In genomic region chr9:136665111-136665703, GRCh38 we compare ENCODE assay signal across 8 cellular contexts. TPM values are rescaled to one million over a fixed set of nuclear protein-coding genes. Genes with fewer than 3 reads are reported as not detected.
A peak's percentile ranks its signal among the peaks of the same experiment; 100 is the strongest.
DNase-seq lines count a peak whose midpoint lies in the region; ATAC-seq and TF ChIP-seq lines count a peak whose summit lies in the region.

No MANE protein-coding gene starts in this region.

- CTCF ChIA-PET in activated CD8-positive, alpha-beta T cell treated with anti-CD3 and anti-CD28 coated beads, Interleukin-2, amount 10 ng/mL, durations not matched to agents 7 days and 5 days (lab: Charles Lee) = interaction anchor here (1.5 kb wide), 1 partner anchor 180 kb away, joined by 3 read pairs; no protein-coding TSS in a partner anchor

- peak; percentile 38 for DNase-seq in activated CD8-positive, alpha-beta T cell treated with anti-CD3 and anti-CD28 coated beads, Interleukin-2, amount 10 ng/mL, durations not matched to agents 7 days and 5 days
- DNase-seq in heart right ventricle (no peak), SK-N-DZ (ENCODE audit: low spot score) (no peak), mucosa of gallbladder (ENCODE audit: low spot score) (no peak), DMS114 treated with DMSO at 0.1 percent for 48 hours (lab: John Stamatoyannopoulos, UW; ENCODE audit: unreplicated experiment) (no peak)

- peak overlapping the region; percentile 78 for H3K4me2 ChIP-seq in skeletal muscle satellite cell (ENCODE audit: low read length)

- no peaks in the 10 kb centered on the region for H3K36me3 Mint-ChIP-seq in activated CD8-positive, alpha-beta T cell treated with anti-CD3 and anti-CD28 coated beads, Interleukin-2, amount 10 ng/mL, durations not matched to agents 7 days and 5 days (ENCODE audit: low read depth)

- peaks cover 8% of the 10 kb centered on the region for H3K4me1 Mint-ChIP-seq in activated CD8-positive, alpha-beta T cell treated with anti-CD3 and anti-CD28 coated beads, Interleukin-2, amount 10 ng/mL, durations not matched to agents 7 days and 5 days (ENCODE audit: low read depth)

- peak overlapping the region; percentile 66 for H3K4me3 Mint-ChIP-seq in activated CD8-positive, alpha-beta T cell treated with anti-CD3 and anti-CD28 coated beads, Interleukin-2, amount 10 ng/mL, durations not matched to agents 7 days and 5 days

- peak overlapping the region; percentile 74 for H3K4me3 ChIP-seq in ACC112 (ENCODE audit: low read depth, low read length)
- no peak overlapping the region for H3K4me3 ChIP-seq in GM12875 (ENCODE audit: low read depth, low read length)
- H3K4me3 ChIP-seq in heart right ventricle = peak overlapping the region; percentile 57 to 83 (median 76)
- peak overlapping the region; percentile 59 for H3K4me3 ChIP-seq in skeletal muscle satellite cell (ENCODE audit: low read length)

- H3K27ac ChIP-seq in ACC112 (ENCODE audit: low read depth, low read length) (no peak overlapping the region), heart right ventricle (peak overlapping the region; percentile 92 to 99 (median 96))

- H3K9ac ChIP-seq in skeletal muscle satellite cell (ENCODE audit: low read depth, low read length) = no peak overlapping the region

- TF ChIP-seq CTCF in GM12875 (IDR thresholded peaks at IDR 0.05; ENCODE audit: borderline replicate concordance, insufficient read depth, low read depth, low read length) (0 out of 2 replicates have a peak, but pooled peaks have one; percentile 21), heart right ventricle (IDR thresholded peaks at IDR 0.05) (peak in 7 of 9 donors; percentile 9 to 45 (median 34))

- no peaks in the 10 kb centered on the region for H3K36me3 ChIP-seq in ACC112 (ENCODE audit: insufficient read depth, low read length)
- peaks cover 0 to 65% (median 27%) of the 10 kb centered on the region in 9 donors for H3K36me3 ChIP-seq in heart right ventricle
- H3K36me3 ChIP-seq in skeletal muscle satellite cell (ENCODE audit: insufficient read depth, low read length) = no peaks in the 10 kb centered on the region

- peaks cover 7% of the 10 kb centered on the region for H3K27me3 Mint-ChIP-seq in activated CD8-positive, alpha-beta T cell treated with anti-CD3 and anti-CD28 coated beads, Interleukin-2, amount 10 ng/mL, durations not matched to agents 7 days and 5 days (ENCODE audit: low read depth)

- WGBS in heart right ventricle, 2 donors = 7 to 12% methylated on average over 35 to 49 of the region's 49 CpGs

- intact Hi-C loops in heart right ventricle (cut with DNase I) = no loop called here

- peak; percentile 55 for ATAC-seq in activated CD8-positive, alpha-beta T cell treated with anti-CD3 and anti-CD28 coated beads, Interleukin-2, amount 10 ng/mL, durations not matched to agents 7 days and 5 days
- ATAC-seq in heart right ventricle = no peak

- H3K27ac Mint-ChIP-seq in activated CD8-positive, alpha-beta T cell treated with anti-CD3 and anti-CD28 coated beads, Interleukin-2, amount 10 ng/mL, durations not matched to agents 7 days and 5 days = no peak overlapping the region

- H2AFZ ChIP-seq in ACC112 (ENCODE audit: low read length, unreplicated experiment) = no peak overlapping the region

- H3K27me3 ChIP-seq in ACC112 (ENCODE audit: insufficient read depth, low read length) (no peaks in the 10 kb centered on the region), heart right ventricle (peaks cover 0 to 88% (median 0%) of the 10 kb centered on the region in 7 donors), skeletal muscle satellite cell (ENCODE audit: control insufficient read depth, insufficient read depth, low read length) (peaks cover 4% of the 10 kb centered on the region)

- H3K9me3 ChIP-seq in heart right ventricle (no peaks in the 10 kb centered on the region), skeletal muscle satellite cell (replicated peaks; ENCODE audit: low read length) (no peaks in the 10 kb centered on the region)

- POLR2A ChIA-PET in activated CD8-positive, alpha-beta T cell treated with anti-CD3 and anti-CD28 coated beads, Interleukin-2, amount 10 ng/mL, durations not matched to agents 7 days and 5 days (lab: Charles Lee) = interaction anchor here (0.9 to 1.6 kb wide), 2 partner anchors 63 to 126 kb away, joined by 3 read pairs; no protein-coding TSS in a partner anchor

- H3K4me1 ChIP-seq in ACC112 (ENCODE audit: control insufficient read depth, insufficient read depth, low read length, unreplicated experiment) (no peaks in the 10 kb centered on the region), heart right ventricle (peaks cover 0 to 27% (median 5%) of the 10 kb centered on the region in 9 donors), skeletal muscle satellite cell (ENCODE audit: control insufficient read depth, insufficient read depth, low read length) (peaks cover 4% of the 10 kb centered on the region)

- no peaks in the 10 kb centered on the region for H3K79me2 ChIP-seq in ACC112 (ENCODE audit: control insufficient read depth, insufficient read depth, low read length, unreplicated experiment)

- H3K9me3 Mint-ChIP-seq in activated CD8-positive, alpha-beta T cell treated with anti-CD3 and anti-CD28 coated beads, Interleukin-2, amount 10 ng/mL, durations not matched to agents 7 days and 5 days (ENCODE audit: insufficient read depth) = no peaks in the 10 kb centered on the region

RNA-seq across cellular contexts. Expression of gene EGFL7, which starts 2.5 kb away (rescaled TPM):
- total RNA-seq in activated CD8-positive, alpha-beta T cell treated with anti-CD3 and anti-CD28 coated beads, Interleukin-2, amount 10 ng/mL, durations not matched to agents 7 days and 5 days = 1 to 10 TPM; 1.9 TPM
- 100 to 1,000 TPM in 5 of 10 donors, 10 to 100 TPM in 5; 68.6 to 115 (median 99.6) TPM for total RNA-seq in heart right ventricle
- 100 to 1,000 TPM; 160 to 377 TPM for polyA plus RNA-seq in heart right ventricle
- total RNA-seq in skeletal muscle satellite cell (2012; rRNA removed) = 5.7 and 9.4 TPM in 2 replicates
- polyA plus RNA-seq in SK-N-DZ (2014; cell fraction: cytosol; rRNA removed) = 0.73 TPM in 1 of 2 replicates, not detected in the other
- 6.2 TPM in 1 of 2 replicates, not detected in the other for polyA plus RNA-seq in SK-N-DZ (2014; cell fraction: nucleus; rRNA removed)
- 62.2 TPM for total RNA-seq in mucosa of gallbladder

RNA-seq across cellular contexts. Expression of gene AGPAT2, which starts 22.1 kb away (rescaled TPM):
- 10 to 100 TPM; 32.7 to 33.7 TPM for total RNA-seq in activated CD8-positive, alpha-beta T cell treated with anti-CD3 and anti-CD28 coated beads, Interleukin-2, amount 10 ng/mL, durations not matched to agents 7 days and 5 days
- total RNA-seq in heart right ventricle (10 to 100 TPM; 48.1 to 83.3 (median 58.4) TPM), mucosa of gallbladder (81.7 TPM)
- polyA plus RNA-seq in heart right ventricle = 100 to 1,000 TPM in 1 of 2 donors, 10 to 100 TPM in 1; 97.2 to 195 TPM
- total RNA-seq in skeletal muscle satellite cell (2012; rRNA removed) = 35.0 and 38.4 TPM in 2 replicates
- 0.70 and 1.1 TPM in 2 replicates for polyA plus RNA-seq in SK-N-DZ (2014; cell fraction: cytosol; rRNA removed)
- polyA plus RNA-seq in SK-N-DZ (2014; cell fraction: nucleus; rRNA removed) = 0.12 and 0.54 TPM in 2 replicates

RNA-seq across cellular contexts. Expression of gene DIPK1B, which starts 47.2 kb away (rescaled TPM):
- under 1 TPM in 1 of 2 experiments, not detected in 1; 0.16 TPM for total RNA-seq in activated CD8-positive, alpha-beta T cell treated with anti-CD3 and anti-CD28 coated beads, Interleukin-2, amount 10 ng/mL, durations not matched to agents 7 days and 5 days
- 10 to 100 TPM; 15.7 to 26.1 (median 17.9) TPM for total RNA-seq in heart right ventricle
- polyA plus RNA-seq in heart right ventricle = 10 to 100 TPM; 24.8 to 37.9 TPM
- 0.51 TPM in 1 of 2 replicates, not detected in the other for total RNA-seq in skeletal muscle satellite cell (2012; rRNA removed)
- polyA plus RNA-seq in SK-N-DZ (2014; cell fraction: cytosol; rRNA removed) = 78.9 and 87.2 TPM in 2 replicates
- 150 and 195 TPM in 2 replicates for polyA plus RNA-seq in SK-N-DZ (2014; cell fraction: nucleus; rRNA removed)
- total RNA-seq in mucosa of gallbladder = 8.8 TPM

Comparison
In these comparisons a context has a peak if more than half of its experiments do, and no peak if none do; other contexts are left out.
1. RNA of gene EGFL7, which starts 2.5 kb away (total RNA-seq): 68.6 to 115 TPM in heart right ventricle and 62.2 TPM in mucosa of gallbladder (single experiment); 1.9 TPM in activated CD8-positive, alpha-beta T cell treated with anti-CD3 and anti-CD28 coated beads, Interleukin-2, amount 10 ng/mL, durations not matched to agents 7 days and 5 days; every median in the first group is over 10 times any median in the second.